8 cellular contexts compared by ENCODE assay signal in genomic region chr14:49893309-49894213, GRCh38. TPM values are rescaled to one million over a fixed set of nuclear protein-coding genes. Genes with fewer than 3 reads are reported as not detected.
DNase-seq lines count a peak whose midpoint lies in the region; ATAC-seq, FAIRE-seq and TF ChIP-seq lines count a peak whose summit lies in the region.

No MANE protein-coding gene starts in this region.

- H3K9me3 Mint-ChIP-seq in astrocyte (ENCODE audit: unreplicated experiment): no peaks in the 10 kb centered on the region

- no peaks in the 10 kb centered on the region for H3K27me3 Mint-ChIP-seq in astrocyte (ENCODE audit: low read depth, unreplicated experiment)

- peak; percentile 19 for ATAC-seq in GM19328 (IDR thresholded peaks at IDR 0.05; ENCODE audit: unreplicated experiment)
- peak; percentile 46 for ATAC-seq in HG03442 (IDR thresholded peaks at IDR 0.05; ENCODE audit: unreplicated experiment)

- H3K27ac ChIP-seq in BLaER1 (peak overlapping the region; percentile 99), astrocyte (ENCODE audit: low read depth, low read length) (peak overlapping the region; percentile 98), iPS-20b (ENCODE audit: low read length) (peak overlapping the region; percentile 90)

- H3K27me3 ChIP-seq in BLaER1: no peaks in the 10 kb centered on the region
- H3K27me3 ChIP-seq in astrocyte (ENCODE audit: insufficient read depth, low read length): no peaks in the 10 kb centered on the region
- H3K27me3 ChIP-seq in iPS-20b (ENCODE audit: insufficient read depth, low read length): no peaks in the 10 kb centered on the region

- peaks cover 21% of the 10 kb centered on the region for H3K4me1 Mint-ChIP-seq in astrocyte (ENCODE audit: low read depth, unreplicated experiment)

- peak overlapping the region; percentile 97 for H3K4me3 Mint-ChIP-seq in astrocyte (ENCODE audit: unreplicated experiment)

- H3K9ac ChIP-seq in BLaER1: peak overlapping the region; percentile 98
- H3K9ac ChIP-seq in astrocyte (ENCODE audit: low read length): peak overlapping the region; percentile 98
- H3K9ac ChIP-seq in iPS-20b (ENCODE audit: low read depth, low read length): peak overlapping the region; percentile 98

- H3K36me3 Mint-ChIP-seq in astrocyte (ENCODE audit: low read depth, unreplicated experiment): peaks cover 11% of the 10 kb centered on the region

- H4K20me1 ChIP-seq in BLaER1 (peaks cover 56% of the 10 kb centered on the region), astrocyte (ENCODE audit: insufficient read depth, low read length) (peaks cover 41% of the 10 kb centered on the region)

- H3K9me3 ChIP-seq in BLaER1 (no peaks in the 10 kb centered on the region), astrocyte (ENCODE audit: insufficient read depth, low read depth, low read length) (no peaks in the 10 kb centered on the region), iPS-20b (ENCODE audit: insufficient read depth, low read depth, low read length) (no peaks in the 10 kb centered on the region)

- peak; percentile 53 to 76 (median 66) for DNase-seq in T-helper 1 cell
- no peak for DNase-seq in astrocyte (ENCODE audit: low read depth)
- DNase-seq in stimulated activated CD4-positive, alpha-beta T cell treated with anti-CD3 and anti-CD28 coated beads, Interleukin-15, amount 100 ng/mL, for 1 hour (ENCODE audit: low read depth in 1 of 2, low spot score in 1 of 2): peak; percentile 49 to 65
- no peak for DNase-seq in D721Med (ENCODE audit: insufficient read length, low spot score)

- peak overlapping the region; percentile 92 for H3K4me2 ChIP-seq in BLaER1
- peak overlapping the region; percentile 94 for H3K4me2 ChIP-seq in astrocyte (ENCODE audit: low read length)

- H3K27ac Mint-ChIP-seq in astrocyte (ENCODE audit: unreplicated experiment): peak overlapping the region; percentile 96

- H3K4me3 ChIP-seq in BLaER1: peak overlapping the region; percentile 88
- H3K4me3 ChIP-seq in astrocyte (ENCODE audit: insufficient read depth, low read depth, low read length): peak overlapping the region; percentile 96
- H3K4me3 ChIP-seq in iPS-20b (ENCODE audit: low read length): peak overlapping the region; percentile 91

- FAIRE-seq in astrocyte (lab: Jason Lieb, UNC) (no peak), D721Med (lab: Jason Lieb, UNC) (no peak)

- H3K4me1 ChIP-seq in BLaER1 (peaks cover 50% of the 10 kb centered on the region), astrocyte (ENCODE audit: insufficient read depth, low read length) (peaks cover 16% of the 10 kb centered on the region), iPS-20b (ENCODE audit: insufficient read depth, low read length) (peaks cover 12% of the 10 kb centered on the region; the same call in 1 of the 2 replicates)

- TF ChIP-seq CTCF in astrocyte (IDR thresholded peaks at IDR 0.05; ENCODE audit: insufficient read depth, low read depth, low read length) (no peak), D721Med (IDR thresholded peaks at IDR 0.05; ENCODE audit: insufficient read depth, missing control alignments) (no peak)

- H3K79me2 ChIP-seq in astrocyte (ENCODE audit: insufficient read depth, low read length): peaks cover 61% of the 10 kb centered on the region

- H3K36me3 ChIP-seq in BLaER1 (peaks cover 22% of the 10 kb centered on the region; the same call in 1 of the 2 replicates), astrocyte (ENCODE audit: insufficient read depth, low read length) (peaks cover 13% of the 10 kb centered on the region), iPS-20b (ENCODE audit: insufficient read depth, low read depth, low read length) (peaks cover 27% of the 10 kb centered on the region)

- no peak overlapping the region for H2AFZ ChIP-seq in astrocyte (ENCODE audit: low read depth, low read length)

RNA-seq across cellular contexts. Expression of gene ARF6, which starts 0.7 kb away (rescaled TPM):
- 53.1 and 53.4 TPM in 2 replicates for total RNA-seq in astrocyte

RNA-seq across cellular contexts. Expression of gene NEMF, which starts 41.0 kb away (rescaled TPM):
- 61.5 and 63.0 TPM in 2 replicates for total RNA-seq in astrocyte

Comparison
In these comparisons a context has a peak if more than half of its experiments do, and no peak if none do; other contexts are left out.
1. DNase-seq: peak in T-helper 1 cell (5 of 5) and stimulated activated CD4-positive, alpha-beta T cell treated with anti-CD3 and anti-CD28 coated beads, Interleukin-15, amount 100 ng/mL, for 1 hour (2 of 2); none in astrocyte (single experiment) and D721Med (single experiment).
2. Peak in every context shown above with its lines, with median percentiles within 50 percentile points of each other: H3K27ac ChIP-seq, H3K4me3 ChIP-seq and H3K9ac ChIP-seq.